Comparison of ENCODE assay signal across 8 cellular contexts in genomic region chr11:130000552-130001176, GRCh38. TPM values are rescaled to one million over a fixed set of nuclear protein-coding genes. Genes with fewer than 3 reads are reported as not detected.
DNase-seq lines count a peak whose midpoint lies in the region; ATAC-seq and TF ChIP-seq lines count a peak whose summit lies in the region.

No MANE protein-coding gene starts in this region.

- POLR2A ChIA-PET in activated B cell treated with CpG ODN at 0.5 μM for 24 hours (lab: Charles Lee): interaction anchor here (0.6 to 4.2 kb wide), 4 partner anchors 11 to 115 kb away, joined by 5 to 59 read pairs (median 17); partner anchors contain the start of gene APLP2

- no peak for TF ChIP-seq CTCF in activated B cell treated with CpG ODN at 0.5 μM for 24 hours (IDR thresholded peaks at IDR 0.05)

- no peak overlapping the region for H3K27ac ChIP-seq in iPS-18a (ENCODE audit: low read length)

- H3K27me3 ChIP-seq in iPS-18a (ENCODE audit: control insufficient read depth, insufficient read depth, low read length): no peaks in the 10 kb centered on the region

- peaks cover 9% of the 10 kb centered on the region for H3K36me3 Mint-ChIP-seq in activated B cell treated with CpG ODN at 0.5 μM for 24 hours (ENCODE audit: low read depth)

- no peaks in the 10 kb centered on the region for H3K36me3 ChIP-seq in iPS-18a (ENCODE audit: control insufficient read depth, low read depth, low read length)

- H3K9ac ChIP-seq in iPS-18a (ENCODE audit: low read length): peak overlapping the region; percentile 89

- peak overlapping the region; percentile 89 for H3K4me3 Mint-ChIP-seq in activated B cell treated with CpG ODN at 0.5 μM for 24 hours
- H3K4me3 Mint-ChIP-seq in stimulated activated naive CD8-positive, alpha-beta T cell treated with anti-CD3 and anti-CD28 coated beads, Interleukin-15, amount 100 ng/mL, for 72 hours: peak overlapping the region; percentile 89 to 92

- intact Hi-C loops in activated B cell treated with CpG ODN at 0.5 μM for 24 hours (cut with micrococcal nuclease): loop anchor here (1.0 to 10.0 kb wide), 2 partner anchors 8 to 914 kb away; partner anchors contain the start of gene SNX19

- peaks cover 29% of the 10 kb centered on the region for H3K4me1 Mint-ChIP-seq in activated B cell treated with CpG ODN at 0.5 μM for 24 hours
- H3K4me1 Mint-ChIP-seq in stimulated activated naive CD8-positive, alpha-beta T cell treated with anti-CD3 and anti-CD28 coated beads, Interleukin-15, amount 100 ng/mL, for 72 hours: peaks cover 20% of the 10 kb centered on the region

- no peak for ATAC-seq in activated B cell treated with CpG ODN at 0.5 μM for 24 hours (ENCODE audit: low read depth)
- ATAC-seq in stimulated activated naive CD8-positive, alpha-beta T cell treated with anti-CD3 and anti-CD28 coated beads, Interleukin-15, amount 100 ng/mL, for 72 hours: no peak
- ATAC-seq in GM21367 (IDR thresholded peaks at IDR 0.05; ENCODE audit: unreplicated experiment): no peak

- no peaks in the 10 kb centered on the region for H3K27me3 Mint-ChIP-seq in activated B cell treated with CpG ODN at 0.5 μM for 24 hours
- no peaks in the 10 kb centered on the region for H3K27me3 Mint-ChIP-seq in stimulated activated naive CD8-positive, alpha-beta T cell treated with anti-CD3 and anti-CD28 coated beads, Interleukin-15, amount 100 ng/mL, for 72 hours

- H3K27ac Mint-ChIP-seq in activated B cell treated with CpG ODN at 0.5 μM for 24 hours: no peak overlapping the region
- peak overlapping the region in 1 of 2 donors; percentile 97 for H3K27ac Mint-ChIP-seq in stimulated activated naive CD8-positive, alpha-beta T cell treated with anti-CD3 and anti-CD28 coated beads, Interleukin-15, amount 100 ng/mL, for 72 hours

- peak overlapping the region; percentile 94 for H3K4me3 ChIP-seq in iPS-18a (ENCODE audit: low read length)

- H3K9me3 ChIP-seq in iPS-18a (ENCODE audit: control insufficient read depth, low read depth, low read length): no peaks in the 10 kb centered on the region

- peaks cover 8% of the 10 kb centered on the region for H3K4me1 ChIP-seq in iPS-18a (ENCODE audit: control insufficient read depth, low read depth, low read length)

- DNase-seq in NOMO-1 treated with DMSO at 0.1 percent for 48 hours (lab: John Stamatoyannopoulos, UW; ENCODE audit: unreplicated experiment) (peak; percentile 3), NOMO-1 treated with dmso at 0.1 percent for 144 hours (lab: John Stamatoyannopoulos, UW; ENCODE audit: unreplicated experiment) (no peak), activated B cell treated with CpG ODN at 0.5 μM for 24 hours (no peak), NCI-H2171 treated with DMSO at 0.1 percent for 48 hours (lab: John Stamatoyannopoulos, UW) (no peak)
- DNase-seq in stimulated activated naive CD8-positive, alpha-beta T cell treated with anti-CD3 and anti-CD28 coated beads, Interleukin-15, amount 100 ng/mL, for 72 hours: no peak
- DNase-seq in effector CD8-positive, alpha-beta T cell (lab: John Stamatoyannopoulos, UW): no peak

- CTCF ChIA-PET in activated B cell treated with CpG ODN at 0.5 μM for 24 hours (lab: Charles Lee): interaction anchor here (1.7 kb wide), 1 partner anchor 77 kb away, joined by 4 read pairs; no protein-coding TSS in a partner anchor

- no peaks in the 10 kb centered on the region for H3K9me3 Mint-ChIP-seq in activated B cell treated with CpG ODN at 0.5 μM for 24 hours
- no peaks in the 10 kb centered on the region for H3K9me3 Mint-ChIP-seq in stimulated activated naive CD8-positive, alpha-beta T cell treated with anti-CD3 and anti-CD28 coated beads, Interleukin-15, amount 100 ng/mL, for 72 hours

RNA-seq across cellular contexts. Expression of gene PRDM10, which starts 2.0 kb away (rescaled TPM):
- total RNA-seq in activated B cell treated with CpG ODN at 0.5 μM for 24 hours: 14.6 and 15.3 TPM in 2 replicates
